ENCODE assay signal across 1 cellular context in genomic region chr15:82742134-82742533, GRCh38.
TF ChIP-seq lines count a peak whose summit lies in the region.

No MANE protein-coding gene starts in this region.

TF ChIP-seq in IMR-90, 13 proteins besides CTCF, POLR2A, EP300 and RAD21 (continued from another document):
- no peak for TF ChIP-seq CEBPB (IDR thresholded peaks at IDR 0.05; ENCODE audit: low read depth, low read length)
